Comparison of ENCODE assay signal across 8 cellular contexts in genomic region chr1:200740291-200741212, GRCh38. TPM values are rescaled to one million over a fixed set of nuclear protein-coding genes. Genes with fewer than 3 reads are reported as not detected.
A peak's percentile ranks its signal among the peaks of the same experiment; 100 is the strongest.
DNase-seq lines count a peak whose midpoint lies in the region; ATAC-seq and TF ChIP-seq lines count a peak whose summit lies in the region.

No MANE protein-coding gene starts in this region.

- H3K4me3 ChIP-seq in thoracic aorta, result peak overlapping the region; percentile 82

- peak; percentile 43 for ATAC-seq in activated CD4-positive, alpha-beta T cell treated with anti-CD3 and anti-CD28 coated beads for 36 hours
- ATAC-seq in thoracic aorta (ENCODE audit: insufficient number of reproducible peaks, low FRiP score, low read depth) (no peak), GM19035 (IDR thresholded peaks at IDR 0.05; ENCODE audit: unreplicated experiment) (no peak), HG02588 (IDR thresholded peaks at IDR 0.05; ENCODE audit: unreplicated experiment) (no peak)

- peak overlapping the region in 1 of 2 donors; percentile 98 for H3K27ac ChIP-seq in thoracic aorta

- H3K4me3 Mint-ChIP-seq in activated CD4-positive, alpha-beta T cell treated with anti-CD3 and anti-CD28 coated beads for 36 hours, result peak overlapping the region; percentile 91
- peak overlapping the region; percentile 76 for H3K4me3 Mint-ChIP-seq in activated T-helper 1 cell treated with anti-CD3 and anti-CD28 coated beads, Interleukin-12 subunit alpha, Interleukin-12 subunit beta, Interleukin-2, Interleukin-4 antibody, amounts not matched to agents 30 ng/mL and 10 ng/mL and 1 ng/mL, durations not matched to agents 14 hours and 24 hours and 36 hours
- H3K4me3 Mint-ChIP-seq in immature natural killer cell, result peak overlapping the region; percentile 61 to 78 (median 76)

- no peaks in the 10 kb centered on the region for H3K36me3 ChIP-seq in thoracic aorta

- no peak for DNase-seq in activated CD4-positive, alpha-beta T cell treated with anti-CD3 and anti-CD28 coated beads for 36 hours
- DNase-seq in activated CD4-positive, alpha-beta T cell treated with anti-CD3 and anti-CD28 coated beads for 48 hours, result no peak
- DNase-seq in activated T-helper 1 cell treated with anti-CD3 and anti-CD28 coated beads, Interleukin-12 subunit alpha, Interleukin-12 subunit beta, Interleukin-2, Interleukin-4 antibody, amounts not matched to agents 30 ng/mL and 10 ng/mL and 1 ng/mL, durations not matched to agents 14 hours and 24 hours and 36 hours (ENCODE audit: low spot score), result no peak
- DNase-seq in immature natural killer cell, result no peak
- DNase-seq in thoracic aorta (ENCODE audit: low spot score), result no peak
- DNase-seq in NCI-H774 (lab: John Stamatoyannopoulos, UW), result no peak

- peaks cover 4% of the 10 kb centered on the region for H3K27me3 Mint-ChIP-seq in activated CD4-positive, alpha-beta T cell treated with anti-CD3 and anti-CD28 coated beads for 36 hours
- peaks cover 37% of the 10 kb centered on the region for H3K27me3 Mint-ChIP-seq in activated T-helper 1 cell treated with anti-CD3 and anti-CD28 coated beads, Interleukin-12 subunit alpha, Interleukin-12 subunit beta, Interleukin-2, Interleukin-4 antibody, amounts not matched to agents 30 ng/mL and 10 ng/mL and 1 ng/mL, durations not matched to agents 14 hours and 24 hours and 36 hours (ENCODE audit: insufficient read depth)
- H3K27me3 Mint-ChIP-seq in immature natural killer cell (ENCODE audit: low read depth in 3 of 3), result peaks cover 9 to 26% (median 9%) of the 10 kb centered on the region in 3 donors

- no peaks in the 10 kb centered on the region for H3K27me3 ChIP-seq in thoracic aorta (replicated peaks; ENCODE audit: insufficient read depth)

- H3K4me1 Mint-ChIP-seq in activated CD4-positive, alpha-beta T cell treated with anti-CD3 and anti-CD28 coated beads for 36 hours, result peaks cover 42% of the 10 kb centered on the region
- peaks cover 31% of the 10 kb centered on the region for H3K4me1 Mint-ChIP-seq in activated T-helper 1 cell treated with anti-CD3 and anti-CD28 coated beads, Interleukin-12 subunit alpha, Interleukin-12 subunit beta, Interleukin-2, Interleukin-4 antibody, amounts not matched to agents 30 ng/mL and 10 ng/mL and 1 ng/mL, durations not matched to agents 14 hours and 24 hours and 36 hours (ENCODE audit: low read depth)
- peaks cover 13 to 20% of the 10 kb centered on the region in 2 donors for H3K4me1 Mint-ChIP-seq in immature natural killer cell

- H3K36me3 Mint-ChIP-seq in activated CD4-positive, alpha-beta T cell treated with anti-CD3 and anti-CD28 coated beads for 36 hours (ENCODE audit: low read depth), result no peaks in the 10 kb centered on the region
- no peaks in the 10 kb centered on the region for H3K36me3 Mint-ChIP-seq in activated T-helper 1 cell treated with anti-CD3 and anti-CD28 coated beads, Interleukin-12 subunit alpha, Interleukin-12 subunit beta, Interleukin-2, Interleukin-4 antibody, amounts not matched to agents 30 ng/mL and 10 ng/mL and 1 ng/mL, durations not matched to agents 14 hours and 24 hours and 36 hours (ENCODE audit: low read depth)
- H3K36me3 Mint-ChIP-seq in immature natural killer cell, result no peaks in the 10 kb centered on the region

- intact Hi-C loops in activated CD4-positive, alpha-beta T cell treated with anti-CD3 and anti-CD28 coated beads for 36 hours (cut with DNase I, micrococcal nuclease), result loop anchor here (2.0 to 10.0 kb wide), 3 partner anchors 62 to 306 kb away; no protein-coding TSS in a partner anchor
- intact Hi-C loops in activated T-helper 1 cell treated with anti-CD3 and anti-CD28 coated beads, Interleukin-12 subunit alpha, Interleukin-12 subunit beta, Interleukin-2, Interleukin-4 antibody, amounts not matched to agents 30 ng/mL and 10 ng/mL and 1 ng/mL, durations not matched to agents 14 hours and 24 hours and 36 hours (cut with micrococcal nuclease), result loop anchor here (5.0 kb wide), 1 partner anchor 62 kb away; no protein-coding TSS in a partner anchor

- H3K9me3 Mint-ChIP-seq in activated CD4-positive, alpha-beta T cell treated with anti-CD3 and anti-CD28 coated beads for 36 hours (ENCODE audit: low read depth), result no peaks in the 10 kb centered on the region
- H3K9me3 Mint-ChIP-seq in activated T-helper 1 cell treated with anti-CD3 and anti-CD28 coated beads, Interleukin-12 subunit alpha, Interleukin-12 subunit beta, Interleukin-2, Interleukin-4 antibody, amounts not matched to agents 30 ng/mL and 10 ng/mL and 1 ng/mL, durations not matched to agents 14 hours and 24 hours and 36 hours, result no peaks in the 10 kb centered on the region
- peaks cover 0 to 1% (median 0%) of the 10 kb centered on the region in 6 donors for H3K9me3 Mint-ChIP-seq in immature natural killer cell

- POLR2A ChIA-PET in activated CD4-positive, alpha-beta T cell treated with anti-CD3 and anti-CD28 coated beads for 36 hours (lab: Charles Lee), result no interaction called here

- no peak for TF ChIP-seq CTCF in thoracic aorta (IDR thresholded peaks at IDR 0.05)

- H3K27ac Mint-ChIP-seq in activated CD4-positive, alpha-beta T cell treated with anti-CD3 and anti-CD28 coated beads for 36 hours, result no peak overlapping the region
- H3K27ac Mint-ChIP-seq in activated T-helper 1 cell treated with anti-CD3 and anti-CD28 coated beads, Interleukin-12 subunit alpha, Interleukin-12 subunit beta, Interleukin-2, Interleukin-4 antibody, amounts not matched to agents 30 ng/mL and 10 ng/mL and 1 ng/mL, durations not matched to agents 14 hours and 24 hours and 36 hours, result peak overlapping the region; percentile 46
- H3K27ac Mint-ChIP-seq in immature natural killer cell, result no peak overlapping the region

- CTCF ChIA-PET in activated CD4-positive, alpha-beta T cell treated with anti-CD3 and anti-CD28 coated beads for 36 hours (lab: Charles Lee), result interaction anchor here (1.2 kb wide), 1 partner anchor 118 kb away, joined by 4 read pairs; no protein-coding TSS in a partner anchor

- peaks cover 5 to 34% of the 10 kb centered on the region in 2 donors for H3K4me1 ChIP-seq in thoracic aorta (ENCODE audit: control insufficient read depth in 1 of 2, low read depth in 2 of 2)

- H3K9me3 ChIP-seq in thoracic aorta, result no peaks in the 10 kb centered on the region

RNA-seq across cellular contexts. Expression of gene CAMSAP2, which starts 1.9 kb away (rescaled TPM):
- total RNA-seq in activated CD4-positive, alpha-beta T cell treated with anti-CD3 and anti-CD28 coated beads for 36 hours, result 1 to 10 TPM; 2.3 to 3.0 TPM
- 0.83 and 1.3 TPM in 2 replicates for total RNA-seq in activated T-helper 1 cell treated with anti-CD3 and anti-CD28 coated beads, Interleukin-12 subunit alpha, Interleukin-12 subunit beta, Interleukin-2, Interleukin-4 antibody, amounts not matched to agents 30 ng/mL and 10 ng/mL and 1 ng/mL, durations not matched to agents 14 hours and 24 hours and 36 hours
- polyA plus RNA-seq in immature natural killer cell, result under 1 TPM in 1 of 3 donors, not detected in 2; 0.21 TPM
- 10 to 100 TPM; 46.4 to 60.7 TPM for total RNA-seq in thoracic aorta

Comparison
In these comparisons a context has a peak if more than half of its experiments do, and no peak if none do; other contexts are left out.
1. RNA of gene CAMSAP2, which starts 1.9 kb away (total RNA-seq): 46.4 to 60.7 TPM in thoracic aorta; 2.3 to 3.0 TPM in activated CD4-positive, alpha-beta T cell treated with anti-CD3 and anti-CD28 coated beads for 36 hours and 0.83 to 1.3 TPM in activated T-helper 1 cell treated with anti-CD3 and anti-CD28 coated beads, Interleukin-12 subunit alpha, Interleukin-12 subunit beta, Interleukin-2, Interleukin-4 antibody, amounts not matched to agents 30 ng/mL and 10 ng/mL and 1 ng/mL, durations not matched to agents 14 hours and 24 hours and 36 hours; every median in the first group is over 10 times any median in the second.
2. Peak in every context shown above with its lines, with median percentiles within 50 percentile points of each other: H3K4me3 Mint-ChIP-seq.